ENCODE assay signal across 8 cellular contexts in the genomic region with DNA sequence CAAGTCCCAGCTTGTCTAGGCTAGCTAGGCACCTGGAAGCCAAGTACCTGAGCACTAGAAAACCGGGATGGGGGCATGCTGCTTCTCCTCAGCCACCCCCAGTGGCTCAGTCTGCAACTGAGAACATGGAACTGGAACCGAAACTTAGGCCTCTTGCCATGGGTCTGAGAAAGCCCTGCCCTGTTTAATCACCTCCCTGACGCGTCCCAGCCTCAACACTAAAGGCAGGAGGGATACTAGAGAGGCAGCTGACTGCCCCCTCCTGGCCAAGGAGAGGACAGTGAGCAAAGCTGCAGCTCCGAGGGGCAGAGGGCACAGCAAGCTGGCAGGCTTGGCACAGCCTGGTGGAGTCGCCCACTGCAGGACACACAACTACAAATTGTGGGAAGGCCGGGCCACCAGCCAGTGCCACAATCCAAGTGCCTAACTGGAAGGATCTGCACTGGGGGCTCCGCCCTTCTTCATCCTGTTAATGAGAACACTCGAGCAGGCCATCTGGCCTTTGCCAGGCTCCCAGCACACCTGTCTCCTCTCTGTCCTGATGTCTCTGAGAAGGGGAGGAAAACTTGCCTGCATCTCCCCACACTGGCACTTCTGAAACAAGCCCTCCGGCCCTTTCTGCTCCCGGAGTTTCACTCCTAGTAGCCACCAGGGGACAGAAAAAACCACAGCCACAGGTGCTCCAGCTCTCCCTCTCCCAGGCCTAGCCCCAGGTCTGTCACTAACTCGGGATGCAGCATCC. TPM values are rescaled to one million over a fixed set of nuclear protein-coding genes. Genes with fewer than 3 reads are reported as not detected.
DNase-seq lines count a peak whose midpoint lies in the region; ATAC-seq and TF ChIP-seq lines count a peak whose summit lies in the region.

No MANE protein-coding gene starts in this region.

- H3K9me3 ChIP-seq in NT2/D1 (ENCODE audit: insufficient read depth, low read length): peaks cover 14% of the 10 kb centered on the region; the same call in 1 of the 2 replicates
- H3K9me3 ChIP-seq in ascending aorta: no peaks in the 10 kb centered on the region

- intact Hi-C loops in ascending aorta (cut with DNase I): no loop called here

- peaks cover 2% of the 10 kb centered on the region for H3K4me1 ChIP-seq in NT2/D1 (ENCODE audit: insufficient read depth, insufficient read length)
- no peaks in the 10 kb centered on the region for H3K4me1 ChIP-seq in ascending aorta

- no peak overlapping the region for H3K9ac ChIP-seq in NT2/D1 (ENCODE audit: insufficient read length, low read depth)

- H3K27ac ChIP-seq in ascending aorta: no peak overlapping the region

- H3K4me3 ChIP-seq in NT2/D1 (ENCODE audit: insufficient read length, low read depth) (no peak overlapping the region), ascending aorta (no peak overlapping the region)

- ATAC-seq in HG03378 (IDR thresholded peaks at IDR 0.05; ENCODE audit: unreplicated experiment) (peak; percentile 68), GM21367 (IDR thresholded peaks at IDR 0.05; ENCODE audit: unreplicated experiment) (no peak)

- DNase-seq in activated naive CD4-positive, alpha-beta T cell treated with Interleukin-2 at 50 U/mL for 16 hours: peak; percentile 37
- no peak for DNase-seq in activated naive CD4-positive, alpha-beta T cell (lab: John Stamatoyannopoulos, UW)
- DNase-seq in NT2/D1 (ENCODE audit: low read depth, low spot score) (peak; percentile 43), ascending aorta (ENCODE audit: low spot score in 2 of 2) (no peak), iPS-NIHi11 (ENCODE audit: low spot score) (peak; percentile 80)
- peak; percentile 30 to 59 (median 45) for DNase-seq in stimulated activated CD4-positive, alpha-beta T cell treated with anti-CD3 and anti-CD28 coated beads, TNF-alpha, amount 100 ng/mL, for 48 hours (ENCODE audit: low read depth in 3 of 3)

- H3K27me3 ChIP-seq in NT2/D1 (ENCODE audit: insufficient read depth, insufficient read length) (no peaks in the 10 kb centered on the region), ascending aorta (no peaks in the 10 kb centered on the region)

- TF ChIP-seq CTCF in ascending aorta (IDR thresholded peaks at IDR 0.05): peak; percentile 9 to 44 (median 20)

- H3K36me3 ChIP-seq in NT2/D1 (ENCODE audit: insufficient read depth, insufficient read length, low read length) (no peaks in the 10 kb centered on the region), ascending aorta (no peaks in the 10 kb centered on the region)

RNA-seq across cellular contexts. Expression of gene BDH1, which starts 53.7 kb away (rescaled TPM):
- not detected for total RNA-seq in ascending aorta

Comparison
In these comparisons a context has a peak if more than half of its experiments do, and no peak if none do; other contexts are left out.
1. DNase-seq: peak in activated naive CD4-positive, alpha-beta T cell treated with Interleukin-2 at 50 U/mL for 16 hours (single experiment), NT2/D1 (single experiment), iPS-NIHi11 (single experiment) and stimulated activated CD4-positive, alpha-beta T cell treated with anti-CD3 and anti-CD28 coated beads, TNF-alpha, amount 100 ng/mL, for 48 hours (3 of 3); none in activated naive CD4-positive, alpha-beta T cell (0 of 4) and ascending aorta (0 of 2).